1 cellular context compared by ENCODE assay signal in genomic region chr19:11375143-11375948, GRCh38.
TF ChIP-seq lines count a peak whose summit lies in the region.

No MANE protein-coding gene starts in this region.

TF ChIP-seq in HepG2, 621 proteins besides CTCF, POLR2A, EP300 and RAD21 (continued from another document and continues in another):
- TF ChIP-seq ARID5B (CRISPR knock-in tag; IDR thresholded peaks at IDR 0.05): no peak
- TF ChIP-seq ZNF383 (CRISPR knock-in tag; IDR thresholded peaks at IDR 0.05; ENCODE audit: borderline replicate concordance): peak; percentile 75; the same call in 1 of the 2 replicates
- TF ChIP-seq HNF1A (IDR thresholded peaks at IDR 0.05; ENCODE audit: low read depth): no peak
- peak; percentile 33; the same call in 1 of the 2 replicates for TF ChIP-seq HNF1A (CRISPR knock-in tag; IDR thresholded peaks at IDR 0.05; ENCODE audit: borderline replicate concordance)
- peak; percentile 45; the same call in 1 of the 2 replicates for TF ChIP-seq HDAC1 (CRISPR knock-in tag; IDR thresholded peaks at IDR 0.05)
- TF ChIP-seq ZNF605 (CRISPR knock-in tag; IDR thresholded peaks at IDR 0.05): peak; percentile 93
- TF ChIP-seq TEAD3 (CRISPR knock-in tag; optimal IDR thresholded peaks at IDR 0.05; ENCODE audit: borderline replicate concordance): peak; percentile 19
- peak; percentile 55; the same call in 1 of the 2 replicates for TF ChIP-seq NFAT5 (CRISPR knock-in tag; IDR thresholded peaks at IDR 0.05)
- TF ChIP-seq FOXC1 (CRISPR knock-in tag; IDR thresholded peaks at IDR 0.05; ENCODE audit: borderline replicate concordance): peak; percentile 20; the same call in 1 of the 2 replicates
- no peak for TF ChIP-seq HES4 (CRISPR knock-in tag; IDR thresholded peaks at IDR 0.05; ENCODE audit: borderline replicate concordance)
- peak; percentile 51; the same call in 1 of the 2 replicates for TF ChIP-seq TAF1 (CRISPR knock-in tag; IDR thresholded peaks at IDR 0.05)
- no peak for TF ChIP-seq HNRNPL (IDR thresholded peaks at IDR 0.05; ENCODE audit: low read depth, low read length)
- no peak for TF ChIP-seq ZNF451 (CRISPR knock-in tag; IDR thresholded peaks at IDR 0.05)
- 0 out of 2 replicates have a peak, but pooled peaks have one; percentile 20 for TF ChIP-seq ZFAT (CRISPR knock-in tag; conservative IDR thresholded peaks at IDR 0.05)
- 0 out of 2 replicates have a peak, but pooled peaks have one; percentile 8 for TF ChIP-seq RXRB (CRISPR knock-in tag; IDR thresholded peaks at IDR 0.05; ENCODE audit: borderline replicate concordance)
- 0 out of 2 replicates have a peak, but pooled peaks have one; percentile 2 for TF ChIP-seq KDM3A (CRISPR knock-in tag; IDR thresholded peaks at IDR 0.05; ENCODE audit: low read depth)
- peak; percentile 48; the same call in 1 of the 2 replicates for TF ChIP-seq ZNF547 (CRISPR knock-in tag; IDR thresholded peaks at IDR 0.05)
- 0 out of 3 replicates have a peak, but pooled peaks have one; percentile 29 for TF ChIP-seq MXI1 (IDR thresholded peaks at IDR 0.05; ENCODE audit: borderline replicate concordance, low read depth, low read length)
- no peak for TF ChIP-seq CREM (IDR thresholded peaks at IDR 0.05)
- TF ChIP-seq CREM (CRISPR knock-in tag; IDR thresholded peaks at IDR 0.05): no peak
- 0 out of 2 replicates have a peak, but pooled peaks have one; percentile 17 for TF ChIP-seq MEF2D (CRISPR knock-in tag; IDR thresholded peaks at IDR 0.05)
- no peak; the same call in 1 of the 2 replicates for TF ChIP-seq CBX5 (CRISPR knock-in tag; IDR thresholded peaks at IDR 0.05; ENCODE audit: borderline replicate concordance)
- TF ChIP-seq AGO2 (optimal IDR thresholded peaks at IDR 0.05; ENCODE audit: low read depth, low read length): peak; percentile 58
- TF ChIP-seq ZNF597 (CRISPR knock-in tag; IDR thresholded peaks at IDR 0.05): no peak
- 0 out of 2 replicates have a peak, but pooled peaks have one; percentile 86 for TF ChIP-seq ZBTB46 (CRISPR knock-in tag; IDR thresholded peaks at IDR 0.05; ENCODE audit: borderline replicate concordance)
- no peak for TF ChIP-seq ISX (CRISPR knock-in tag; conservative IDR thresholded peaks at IDR 0.05)
- no peak for TF ChIP-seq ZNF800 (CRISPR knock-in tag; IDR thresholded peaks at IDR 0.05)
- peak; percentile 18; the same call in 1 of the 2 replicates for TF ChIP-seq ZNF317 (CRISPR knock-in tag; IDR thresholded peaks at IDR 0.05)
- TF ChIP-seq RFXANK (CRISPR knock-in tag; IDR thresholded peaks at IDR 0.05): no peak
- TF ChIP-seq ZNF280B (CRISPR knock-in tag; IDR thresholded peaks at IDR 0.05; ENCODE audit: borderline replicate concordance): peak; percentile 77
- no peak for TF ChIP-seq SP140L (CRISPR knock-in tag; IDR thresholded peaks at IDR 0.05; ENCODE audit: borderline replicate concordance)
- TF ChIP-seq ATF5 (CRISPR knock-in tag; IDR thresholded peaks at IDR 0.05; ENCODE audit: low read depth): 0 out of 2 replicates have a peak, but pooled peaks have one; percentile 9
- TF ChIP-seq ELF4 (CRISPR knock-in tag; IDR thresholded peaks at IDR 0.05; ENCODE audit: borderline replicate concordance): peak; percentile 66; the same call in 1 of the 2 replicates
- TF ChIP-seq PCBP1 (IDR thresholded peaks at IDR 0.05; ENCODE audit: borderline replicate concordance, low read depth, low read length): no peak
- TF ChIP-seq ZNF816 (CRISPR knock-in tag; IDR thresholded peaks at IDR 0.05; ENCODE audit: borderline replicate concordance): peak; percentile 62; the same call in 1 of the 2 replicates
- TF ChIP-seq ZNF558 (CRISPR knock-in tag; IDR thresholded peaks at IDR 0.05; ENCODE audit: borderline replicate concordance): peak; percentile 51; the same call in 1 of the 2 replicates
- TF ChIP-seq ZBTB7A (CRISPR knock-in tag; IDR thresholded peaks at IDR 0.05): peak; percentile 29; the same call in 1 of the 2 replicates
- no peak for TF ChIP-seq THAP11 (CRISPR knock-in tag; IDR thresholded peaks at IDR 0.05)
- TF ChIP-seq MTA1 (CRISPR knock-in tag; IDR thresholded peaks at IDR 0.05; ENCODE audit: borderline replicate concordance): 0 out of 2 replicates have a peak, but pooled peaks have one; percentile 60
